ENCODE assay signal across 1 cellular context in the genomic region with DNA sequence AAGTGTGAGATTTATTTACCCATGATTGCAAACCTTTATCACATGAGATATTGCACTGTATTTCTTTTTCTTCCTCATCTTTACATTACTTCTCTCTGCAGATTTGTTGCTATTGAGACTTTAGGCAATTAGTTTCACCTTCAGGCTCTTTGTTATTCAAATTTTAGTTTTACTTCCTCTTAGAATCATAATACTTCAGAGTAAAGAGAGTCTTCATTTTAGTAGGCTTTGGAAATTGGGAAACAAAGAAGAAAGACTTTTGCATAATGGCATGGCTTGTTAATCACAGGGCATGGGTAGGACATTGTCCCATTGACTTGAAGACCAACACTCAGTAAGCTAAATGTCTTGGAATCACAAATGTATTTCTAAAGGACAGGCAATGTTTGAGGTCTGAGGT.
TF ChIP-seq lines count a peak whose summit lies in the region.

No MANE protein-coding gene starts in this region.

TF ChIP-seq in HepG2, 621 proteins besides CTCF, POLR2A, EP300 and RAD21:
- TF ChIP-seq ATAD3A (CRISPR knock-in tag; IDR thresholded peaks at IDR 0.05): no peak
- TF ChIP-seq, protein P1, sequence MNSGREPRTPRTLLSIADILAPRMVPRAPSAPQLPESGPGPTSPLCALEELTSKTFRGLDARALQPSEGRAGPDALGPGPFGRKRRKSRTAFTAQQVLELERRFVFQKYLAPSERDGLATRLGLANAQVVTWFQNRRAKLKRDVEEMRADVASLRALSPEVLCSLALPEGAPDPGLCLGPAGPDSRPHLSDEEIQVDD (CRISPR knock-in tag; IDR thresholded peaks at IDR 0.05; ENCODE audit: borderline replicate concordance): no peak
- TF ChIP-seq ZFP62 (CRISPR knock-in tag; IDR thresholded peaks at IDR 0.05): no peak
- no peak for TF ChIP-seq NCOR1 (IDR thresholded peaks at IDR 0.05; ENCODE audit: borderline replicate concordance, low read length)
- no peak for TF ChIP-seq SATB2 (CRISPR knock-in tag; IDR thresholded peaks at IDR 0.05)
- no peak for TF ChIP-seq SOX5 (CRISPR knock-in tag; IDR thresholded peaks at IDR 0.05; ENCODE audit: borderline replicate concordance)
- TF ChIP-seq, protein P2, sequence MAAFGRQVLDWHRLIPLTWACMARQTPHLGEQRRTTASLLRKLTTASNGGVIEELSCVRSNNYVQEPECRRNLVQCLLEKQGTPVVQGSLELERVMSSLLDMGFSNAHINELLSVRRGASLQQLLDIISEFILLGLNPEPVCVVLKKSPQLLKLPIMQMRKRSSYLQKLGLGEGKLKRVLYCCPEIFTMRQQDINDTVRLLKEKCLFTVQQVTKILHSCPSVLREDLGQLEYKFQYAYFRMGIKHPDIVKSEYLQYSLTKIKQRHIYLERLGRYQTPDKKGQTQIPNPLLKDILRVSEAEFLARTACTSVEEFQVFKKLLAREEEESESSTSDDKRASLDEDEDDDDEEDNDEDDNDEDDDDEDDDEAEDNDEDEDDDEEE (CRISPR knock-in tag; IDR thresholded peaks at IDR 0.05): no peak
